Comparison of ENCODE assay signal across 8 cellular contexts in the genomic region with DNA sequence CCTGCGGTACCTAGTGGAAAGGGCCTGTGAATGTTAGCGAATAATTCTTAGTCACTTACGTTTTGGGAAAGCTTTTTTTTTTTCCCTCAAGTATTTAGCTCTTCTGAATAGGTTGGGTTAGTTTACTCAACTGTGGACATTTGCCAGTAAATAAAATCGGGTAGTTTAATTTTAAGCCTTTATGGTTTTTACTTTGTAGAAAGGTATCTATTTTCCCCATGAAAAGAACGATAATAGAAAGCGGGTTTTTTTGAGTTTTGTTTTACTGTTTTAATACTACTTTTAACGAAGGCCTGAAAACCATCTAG. TPM values are rescaled to one million over a fixed set of nuclear protein-coding genes. Genes with fewer than 3 reads are reported as not detected.
DNase-seq lines count a peak whose midpoint lies in the region; ATAC-seq and TF ChIP-seq lines count a peak whose summit lies in the region.

No MANE protein-coding gene starts in this region.

- intact Hi-C loops in HCT116 (cut with micrococcal nuclease) = no loop called here
- intact Hi-C loops in activated T-helper 1 cell treated with anti-CD3 and anti-CD28 coated beads, Interleukin-12 subunit alpha, Interleukin-12 subunit beta, Interleukin-2, Interleukin-4 antibody, amounts not matched to agents 30 ng/mL and 10 ng/mL and 1 ng/mL, durations not matched to agents 14 hours and 24 hours and 36 hours (cut with micrococcal nuclease) = loop anchor here (1.0 kb wide), 2 partner anchors 45 to 135 kb away; a partner anchor contains a TSS

- H3K4me3 Mint-ChIP-seq in activated T-helper 1 cell treated with anti-CD3 and anti-CD28 coated beads, Interleukin-12 subunit alpha, Interleukin-12 subunit beta, Interleukin-2, Interleukin-4 antibody, amounts not matched to agents 30 ng/mL and 10 ng/mL and 1 ng/mL, durations not matched to agents 14 hours and 24 hours and 36 hours = peak overlapping the region; percentile 92
- peak overlapping the region; percentile 83 for H3K4me3 Mint-ChIP-seq in stimulated activated effector memory CD8-positive, alpha-beta T cell treated with anti-CD3 and anti-CD28 coated beads, Interleukin-12 subunit alpha, Interleukin-12 subunit beta, amount 100 ng/mL, for 72 hours

- CTCF ChIA-PET in HCT116 (lab: Charles Lee) = interaction anchor here (1.0 to 2.5 kb wide), 3 partner anchors 44 to 137 kb away, joined by 3 to 7 read pairs (median 6); no protein-coding TSS in a partner anchor

- no peak for TF ChIP-seq RAD21 in HCT116 (IDR thresholded peaks at IDR 0.05; ENCODE audit: low read depth)

- no peaks in the 10 kb centered on the region for H3K9me3 ChIP-seq in HCT116 (ENCODE audit: control insufficient read depth in 1 of 2, insufficient read depth in 1 of 2, low read depth in 1 of 2, low read length in 2 of 2)

- H3K4me1 Mint-ChIP-seq in activated T-helper 1 cell treated with anti-CD3 and anti-CD28 coated beads, Interleukin-12 subunit alpha, Interleukin-12 subunit beta, Interleukin-2, Interleukin-4 antibody, amounts not matched to agents 30 ng/mL and 10 ng/mL and 1 ng/mL, durations not matched to agents 14 hours and 24 hours and 36 hours (ENCODE audit: low read depth) = peaks cover 50% of the 10 kb centered on the region
- H3K4me1 Mint-ChIP-seq in stimulated activated effector memory CD8-positive, alpha-beta T cell treated with anti-CD3 and anti-CD28 coated beads, Interleukin-12 subunit alpha, Interleukin-12 subunit beta, amount 100 ng/mL, for 72 hours = peaks cover 50% of the 10 kb centered on the region

- H3K9me2 ChIP-seq in HCT116 (ENCODE audit: insufficient read depth) = no peaks in the 10 kb centered on the region

- peaks cover 88% of the 10 kb centered on the region for H3K79me2 ChIP-seq in HCT116 (ENCODE audit: insufficient read depth, low read length)

- H3K36me3 Mint-ChIP-seq in activated T-helper 1 cell treated with anti-CD3 and anti-CD28 coated beads, Interleukin-12 subunit alpha, Interleukin-12 subunit beta, Interleukin-2, Interleukin-4 antibody, amounts not matched to agents 30 ng/mL and 10 ng/mL and 1 ng/mL, durations not matched to agents 14 hours and 24 hours and 36 hours (ENCODE audit: low read depth) = peaks cover 24% of the 10 kb centered on the region
- peaks cover 85% of the 10 kb centered on the region for H3K36me3 Mint-ChIP-seq in stimulated activated effector memory CD8-positive, alpha-beta T cell treated with anti-CD3 and anti-CD28 coated beads, Interleukin-12 subunit alpha, Interleukin-12 subunit beta, amount 100 ng/mL, for 72 hours

- peak overlapping the region; percentile 72 for H3K4me2 ChIP-seq in HCT116 (ENCODE audit: low read length)

- DNase-seq in HCT116 (ENCODE audit: low read depth, low spot score) (no peak), NCI-H2107 (lab: John Stamatoyannopoulos, UW) (no peak), cerebellar nuclear complex (lab: John Stamatoyannopoulos, UW) (no peak)
- DNase-seq in activated T-helper 1 cell treated with anti-CD3 and anti-CD28 coated beads, Interleukin-12 subunit alpha, Interleukin-12 subunit beta, Interleukin-2, Interleukin-4 antibody, amounts not matched to agents 30 ng/mL and 10 ng/mL and 1 ng/mL, durations not matched to agents 14 hours and 24 hours and 36 hours (ENCODE audit: low spot score) = no peak
- DNase-seq in stimulated activated effector memory CD8-positive, alpha-beta T cell treated with anti-CD3 and anti-CD28 coated beads, Interleukin-12 subunit alpha, Interleukin-12 subunit beta, amount 100 ng/mL, for 72 hours (ENCODE audit: low spot score in 2 of 2) = no peak

- no TSS peak for BruUV-seq in HCT116 (replicated peaks; lab: Mats Ljungman, UMichigan)

- POLR2A ChIA-PET in HCT116 (lab: Charles Lee) = interaction anchor here (1.6 kb wide), 1 partner anchor 42 kb away, joined by 4 read pairs; no protein-coding TSS in a partner anchor

- no peaks in the 10 kb centered on the region for H3K9me3 Mint-ChIP-seq in activated T-helper 1 cell treated with anti-CD3 and anti-CD28 coated beads, Interleukin-12 subunit alpha, Interleukin-12 subunit beta, Interleukin-2, Interleukin-4 antibody, amounts not matched to agents 30 ng/mL and 10 ng/mL and 1 ng/mL, durations not matched to agents 14 hours and 24 hours and 36 hours
- no peaks in the 10 kb centered on the region for H3K9me3 Mint-ChIP-seq in stimulated activated effector memory CD8-positive, alpha-beta T cell treated with anti-CD3 and anti-CD28 coated beads, Interleukin-12 subunit alpha, Interleukin-12 subunit beta, amount 100 ng/mL, for 72 hours

- H4K20me1 ChIP-seq in HCT116 (ENCODE audit: insufficient read depth) = peaks cover 16% of the 10 kb centered on the region

- RAD21 ChIA-PET in HCT116 (lab: Charles Lee; ENCODE audit: low non-redundant PET in 1 of 2, low total read pairs in 2 of 2, uncharacterized antibody in 2 of 2, unreplicated experiment in 2 of 2) = no interaction called here

- no peak for TF ChIP-seq CTCF in HCT116 (IDR thresholded peaks at IDR 0.05 in 2 of 3, conservative IDR thresholded peaks at IDR 0.05 in 1 of 3; ENCODE audit: borderline replicate concordance in 1 of 3, insufficient read depth in 1 of 3, low read depth in 2 of 3, low read length in 2 of 3)

- ATAC-seq in HCT116 (no peak), GM18502 (IDR thresholded peaks at IDR 0.05; ENCODE audit: poor library complexity, unreplicated experiment) (no peak), GM21576 (IDR thresholded peaks at IDR 0.05; ENCODE audit: unreplicated experiment) (no peak)
- no peak for ATAC-seq in stimulated activated effector memory CD8-positive, alpha-beta T cell treated with anti-CD3 and anti-CD28 coated beads, Interleukin-12 subunit alpha, Interleukin-12 subunit beta, amount 100 ng/mL, for 72 hours

- H3K27ac ChIP-seq in HCT116 (ENCODE audit: low read depth, low read length) = peak overlapping the region; percentile 99

- TF ChIP-seq POLR2A in HCT116 (IDR thresholded peaks at IDR 0.05; ENCODE audit: borderline replicate concordance, extremely low read depth, insufficient read depth, insufficient read length) = no peak

- H3K27me3 ChIP-seq in HCT116 (ENCODE audit: insufficient read depth, low read length) = no peaks in the 10 kb centered on the region

- H3K4me1 ChIP-seq in HCT116 (ENCODE audit: control insufficient read depth in 1 of 2, insufficient read depth in 2 of 2, low read length in 2 of 2) = peaks cover 16 to 39% of the 10 kb centered on the region in 2 experiments

- peak overlapping the region; percentile 90 for H3K27ac Mint-ChIP-seq in activated T-helper 1 cell treated with anti-CD3 and anti-CD28 coated beads, Interleukin-12 subunit alpha, Interleukin-12 subunit beta, Interleukin-2, Interleukin-4 antibody, amounts not matched to agents 30 ng/mL and 10 ng/mL and 1 ng/mL, durations not matched to agents 14 hours and 24 hours and 36 hours
- peak overlapping the region; percentile 94 for H3K27ac Mint-ChIP-seq in stimulated activated effector memory CD8-positive, alpha-beta T cell treated with anti-CD3 and anti-CD28 coated beads, Interleukin-12 subunit alpha, Interleukin-12 subunit beta, amount 100 ng/mL, for 72 hours

- no peaks in the 10 kb centered on the region for H3K27me3 Mint-ChIP-seq in activated T-helper 1 cell treated with anti-CD3 and anti-CD28 coated beads, Interleukin-12 subunit alpha, Interleukin-12 subunit beta, Interleukin-2, Interleukin-4 antibody, amounts not matched to agents 30 ng/mL and 10 ng/mL and 1 ng/mL, durations not matched to agents 14 hours and 24 hours and 36 hours (ENCODE audit: insufficient read depth)

- peak overlapping the region; percentile 67 for H3K9ac ChIP-seq in HCT116 (ENCODE audit: low read length)

- peaks cover 0 to 15% of the 10 kb centered on the region in 2 experiments; a peak in 2 of 4 replicates for H3K36me3 ChIP-seq in HCT116 (ENCODE audit: control insufficient read depth in 1 of 2, insufficient read depth in 2 of 2, low read length in 2 of 2)

- H2AFZ ChIP-seq in HCT116 (ENCODE audit: low read depth, low read length, poor library complexity, severe bottlenecking) = no peak overlapping the region

- peak overlapping the region; percentile 59 to 65 for H3K4me3 ChIP-seq in HCT116 (replicated peaks in 1 of 2; ENCODE audit: low read depth in 1 of 2, low read length in 2 of 2)
- peak overlapping the region; percentile 71 for H3K4me3 ChIP-seq in iPS-11a (ENCODE audit: low read depth, low read length)

TF ChIP-seq in HCT116, 20 proteins besides CTCF, POLR2A, EP300 and RAD21 (continues in another document):
- TF ChIP-seq EZH2phosphoT487 (IDR thresholded peaks at IDR 0.05; ENCODE audit: borderline replicate concordance) = no peak
- no peak for TF ChIP-seq EZH2 (IDR thresholded peaks at IDR 0.05)
- no peak for TF ChIP-seq POLR2AphosphoS5 (IDR thresholded peaks at IDR 0.05; ENCODE audit: low read depth, low read length)
- TF ChIP-seq TCF7L2 (IDR thresholded peaks at IDR 0.05; ENCODE audit: borderline replicate concordance, extremely low read depth, insufficient read depth, insufficient read length) = no peak
- TF ChIP-seq CEBPB (IDR thresholded peaks at IDR 0.05; ENCODE audit: low read depth) = no peak
- TF ChIP-seq EGR1 (IDR thresholded peaks at IDR 0.05; ENCODE audit: low read depth) = no peak
- TF ChIP-seq FOSL1 (IDR thresholded peaks at IDR 0.05; ENCODE audit: low read depth) = no peak
- no peak for TF ChIP-seq SP1 (IDR thresholded peaks at IDR 0.05; ENCODE audit: low read depth)
- TF ChIP-seq, protein P1, sequence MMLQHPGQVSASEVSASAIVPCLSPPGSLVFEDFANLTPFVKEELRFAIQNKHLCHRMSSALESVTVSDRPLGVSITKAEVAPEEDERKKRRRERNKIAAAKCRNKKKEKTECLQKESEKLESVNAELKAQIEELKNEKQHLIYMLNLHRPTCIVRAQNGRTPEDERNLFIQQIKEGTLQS (IDR thresholded peaks at IDR 0.05) = no peak
- no peak for TF ChIP-seq ELF1 (IDR thresholded peaks at IDR 0.05; ENCODE audit: borderline replicate concordance, low read depth)
- no peak for TF ChIP-seq SRF (IDR thresholded peaks at IDR 0.05; ENCODE audit: low read depth)
- TF ChIP-seq SIN3A (IDR thresholded peaks at IDR 0.05; ENCODE audit: low read depth) = no peak

RNA-seq across cellular contexts. Expression of a gene that starts 1.7 kb away (rescaled TPM):
- 111 TPM for total RNA-seq in HCT116 (2021; ENCODE audit: unreplicated experiment)
- 37.0 and 40.0 TPM in 2 replicates for polyA plus RNA-seq in HCT116 (2012)
- 109 and 110 TPM in 2 replicates for total RNA-seq in activated T-helper 1 cell treated with anti-CD3 and anti-CD28 coated beads, Interleukin-12 subunit alpha, Interleukin-12 subunit beta, Interleukin-2, Interleukin-4 antibody, amounts not matched to agents 30 ng/mL and 10 ng/mL and 1 ng/mL, durations not matched to agents 14 hours and 24 hours and 36 hours
